ENCODE assay signal across 9 cellular contexts in the genomic region with DNA sequence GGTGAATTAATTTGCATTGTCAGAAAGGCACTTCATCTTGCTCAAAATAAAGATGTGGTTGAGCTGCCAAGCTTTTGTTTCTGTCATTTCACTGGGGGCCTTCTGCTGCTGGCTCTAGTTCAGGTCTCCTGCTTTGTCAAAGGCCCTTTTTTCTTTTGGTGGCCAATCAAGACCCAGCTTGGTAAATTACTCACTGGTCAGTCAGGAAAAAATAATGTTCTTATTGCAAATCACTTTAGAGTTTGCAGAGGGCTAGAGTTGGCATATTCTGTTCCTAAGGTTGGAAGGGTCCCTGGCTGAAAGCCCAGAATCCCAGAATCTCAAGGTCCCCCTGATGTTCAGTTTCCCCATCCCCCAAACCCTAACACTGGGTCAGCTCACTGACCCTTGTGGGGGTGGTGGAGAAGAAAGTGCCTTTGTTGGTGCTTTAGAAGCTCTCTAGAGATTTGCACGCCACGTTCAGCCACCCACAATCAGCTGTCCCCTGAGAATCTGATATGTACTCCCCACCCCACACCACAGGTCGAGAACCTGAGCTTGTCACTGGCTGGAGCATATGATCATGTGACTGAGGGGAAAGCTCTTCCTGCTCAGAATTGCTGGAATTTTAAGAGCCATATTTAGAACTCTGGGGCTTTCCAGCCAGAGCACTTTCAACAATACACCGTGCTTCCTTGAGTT. TPM values are rescaled to one million over a fixed set of nuclear protein-coding genes. Genes with fewer than 3 reads are reported as not detected.
DNase-seq lines count a peak whose midpoint lies in the region; ATAC-seq and TF ChIP-seq lines count a peak whose summit lies in the region.
"Had no signal": no experiment of that assay in that cellular context is flagged by ENCODE, and none has a peak within 500 bp of the region (broad histone marks: within the 10 kb centered on the region; RNA-seq: fewer than 3 reads in every experiment).

No MANE protein-coding gene starts in this region.

- H3K4me3 ChIP-seq in GM06990 (replicated peaks; ENCODE audit: low read depth, low read length) (no peak overlapping the region), fibroblast of the aortic adventitia (ENCODE audit: low read depth, low read length) (no peak overlapping the region), psoas muscle (no peak overlapping the region), mesendoderm (ENCODE audit: low read length) (no peak overlapping the region)

- intact Hi-C loops in psoas muscle (cut with DNase I), result loop anchor here in 1 of 2 donors (5.0 kb wide), 1 partner anchor 56 kb away; no protein-coding TSS in a partner anchor

- no peaks in the 10 kb centered on the region for H3K79me2 ChIP-seq in mesendoderm (ENCODE audit: control insufficient read depth, insufficient read depth, low read length)

- H3K27me3 ChIP-seq in GM06990 (replicated peaks; ENCODE audit: control insufficient read depth, insufficient read depth, low read length), result no peaks in the 10 kb centered on the region
- peaks cover 0 to 2% (median 0%) of the 10 kb centered on the region in 3 donors for H3K27me3 ChIP-seq in psoas muscle (ENCODE audit: insufficient read depth in 3 of 3, low read length in 2 of 3)
- no peaks in the 10 kb centered on the region for H3K27me3 ChIP-seq in mesendoderm (ENCODE audit: insufficient read depth, low read length, poor library complexity)

- no peak overlapping the region for H3K9ac ChIP-seq in mesendoderm (ENCODE audit: low read length)

- H4K5ac ChIP-seq in mesendoderm (ENCODE audit: low read length), result no peak overlapping the region

- no peak overlapping the region for H2AK5ac ChIP-seq in mesendoderm (ENCODE audit: low read length)

- TF ChIP-seq CTCF in GM06990 (IDR thresholded peaks at IDR 0.05; ENCODE audit: insufficient read depth, low read length, poor library complexity, severe bottlenecking) (no peak), fibroblast of the aortic adventitia (IDR thresholded peaks at IDR 0.05; ENCODE audit: insufficient read depth, low read length) (no peak), psoas muscle (IDR thresholded peaks at IDR 0.05) (no peak)

- WGBS in psoas muscle, 3 donors, result 17 to 37% (median 22%) methylated on average over 4 of the region's 4 CpGs
- WGBS in mesendoderm (ENCODE audit: extremely low coverage, insufficient coverage, low lambda C conversion rate), result no CpG with 5 or more reads among the region's 4 CpGs

- no peak overlapping the region for H3K18ac ChIP-seq in mesendoderm (ENCODE audit: low read length)

- H2BK5ac ChIP-seq in mesendoderm (ENCODE audit: low read length), result no peak overlapping the region

- H4K8ac ChIP-seq in mesendoderm (ENCODE audit: low read depth, low read length), result no peak overlapping the region

- DNase-seq in GM06990 (ENCODE audit: extremely low read depth, insufficient read length), result peak; percentile 25
- DNase-seq in NCI-H2196 treated with DMSO at 0.1 percent for 48 hours (lab: John Stamatoyannopoulos, UW; ENCODE audit: unreplicated experiment), result peak; percentile 36
- peak; percentile 82 for DNase-seq in fibroblast of the aortic adventitia (ENCODE audit: low read depth)
- DNase-seq in psoas muscle, result no peak
- DNase-seq in mesendoderm, result no peak
- no peak for DNase-seq in NCI-H1092 treated with DMSO at 0.1 percent for 48 hours (lab: John Stamatoyannopoulos, UW)

- H3K27ac ChIP-seq in psoas muscle (peak overlapping the region; percentile 53), mesendoderm (ENCODE audit: low read depth, low read length) (no peak overlapping the region)

- H3K79me1 ChIP-seq in mesendoderm (ENCODE audit: low read length), result no peaks in the 10 kb centered on the region

- H3K4me1 ChIP-seq in psoas muscle (peaks cover 5% of the 10 kb centered on the region), mesendoderm (ENCODE audit: control insufficient read depth, low read depth, low read length) (no peaks in the 10 kb centered on the region)

- H2BK120ac ChIP-seq in mesendoderm (ENCODE audit: low read depth, low read length), result no peak overlapping the region

- H3K23ac ChIP-seq in mesendoderm (ENCODE audit: low read length), result no peak overlapping the region

- no peak overlapping the region for H3K4me2 ChIP-seq in mesendoderm (ENCODE audit: low read length)

- H3K9me3 ChIP-seq in psoas muscle, result no peaks in the 10 kb centered on the region

- peak in 3 of 4 donors; percentile 28 to 35 (median 32) for ATAC-seq in psoas muscle
- ATAC-seq in GM21390 (IDR thresholded peaks at IDR 0.05; ENCODE audit: unreplicated experiment), result no peak
- no peak for ATAC-seq in esophagus mucosa

- H3K36me3 ChIP-seq in GM06990 (ENCODE audit: control insufficient read depth, insufficient read depth, low read length) (no peaks in the 10 kb centered on the region), psoas muscle (ENCODE audit: insufficient read depth in 1 of 2, low read depth in 1 of 2) (no peaks in the 10 kb centered on the region), mesendoderm (ENCODE audit: control insufficient read depth, insufficient read depth, low read length) (no peaks in the 10 kb centered on the region)

- no peak overlapping the region for H2BK15ac ChIP-seq in mesendoderm (replicated peaks; ENCODE audit: low read depth)

- H3K4ac ChIP-seq in mesendoderm (ENCODE audit: low read depth, low read length), result no peak overlapping the region

- no peak overlapping the region for H3K56ac ChIP-seq in mesendoderm (ENCODE audit: low read length)

RNA-seq across cellular contexts. Expression of a gene that starts 21.7 kb away (rescaled TPM):
- total RNA-seq in fibroblast of the aortic adventitia (ENCODE audit: low replicate concordance) (not detected in 2 replicates), psoas muscle (not detected), esophagus mucosa (not detected)
- under 1 TPM in 1 of 3 donors, not detected in 2; 0.01 TPM for polyA plus RNA-seq in psoas muscle
- polyA plus RNA-seq in mesendoderm (2013, experiment 1 of 2), result 0.04 TPM
- polyA plus RNA-seq in mesendoderm (2013, experiment 2 of 2), result 0.03 TPM
- total RNA-seq: urinary bladder had no signal
- polyA plus RNA-seq: urinary bladder had no signal

RNA-seq across cellular contexts. Expression of a gene that starts 29.1 kb away (rescaled TPM):
- 0.09 TPM in 1 of 2 replicates, not detected in the other for total RNA-seq in fibroblast of the aortic adventitia (ENCODE audit: low replicate concordance)
- total RNA-seq in psoas muscle, result not detected
- under 1 TPM in 2 of 3 donors, not detected in 1; 0.06 to 0.09 TPM for polyA plus RNA-seq in psoas muscle
- polyA plus RNA-seq in mesendoderm (2013, experiment 1 of 2), result 0.28 TPM
- 0.27 TPM for polyA plus RNA-seq in mesendoderm (2013, experiment 2 of 2)
- 2.1 TPM for total RNA-seq in esophagus mucosa

Comparison
In these comparisons a context has a peak if more than half of its experiments do, and no peak if none do; other contexts are left out.
1. DNase-seq: peak in GM06990 (single experiment), NCI-H2196 treated with DMSO at 0.1 percent for 48 hours (single experiment) and fibroblast of the aortic adventitia (single experiment); none in psoas muscle (0 of 2), mesendoderm (single experiment) and NCI-H1092 treated with DMSO at 0.1 percent for 48 hours (single experiment).
2. ATAC-seq: peak in psoas muscle (3 of 4); none in GM21390 (single experiment) and esophagus mucosa (single experiment).